ENCODE assay signal across 9 cellular contexts in the genomic region with DNA sequence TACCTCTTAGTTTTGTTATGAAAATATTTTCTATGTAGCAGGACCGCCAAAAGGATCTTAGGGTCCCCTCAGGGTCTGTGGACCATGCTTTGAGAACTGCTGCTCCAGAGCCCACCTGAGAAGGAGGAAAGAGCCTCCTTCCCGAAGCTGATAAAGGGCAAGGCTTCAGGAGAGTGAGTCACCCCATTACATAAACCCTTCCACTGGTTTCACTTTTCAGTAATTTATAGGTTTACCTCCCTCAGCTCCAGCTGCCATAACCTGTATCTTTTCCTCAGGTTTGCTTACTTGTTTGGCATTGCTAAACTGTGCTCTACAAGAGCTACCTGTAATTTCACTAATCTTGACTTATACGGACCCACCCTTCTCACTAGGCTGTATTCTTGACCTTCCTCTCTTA.
DNase-seq lines count a peak whose midpoint lies in the region; ATAC-seq and TF ChIP-seq lines count a peak whose summit lies in the region.
"Had no signal": no experiment of that assay in that cellular context is flagged by ENCODE, and none has a peak within 500 bp of the region (broad histone marks: within the 10 kb centered on the region; RNA-seq: fewer than 3 reads in every experiment).

No MANE protein-coding gene starts in this region.

- DNase-seq in astrocyte of the hippocampus (ENCODE audit: low read depth, low spot score) (peak; percentile 39), AG08395 (ENCODE audit: low spot score) (no peak)
- DNase-seq: Caco-2, KBM-7, NCI-H526 had no signal

- no peak overlapping the region for H3K27ac ChIP-seq in HEK293 (ENCODE audit: extremely low read depth, low read depth, low read length)
- H3K27ac ChIP-seq in muscle layer of duodenum (ENCODE audit: low read length) = peak overlapping the region; percentile 35

- H3K36me3 ChIP-seq in HEK293 (ENCODE audit: control insufficient read depth in 2 of 2, insufficient read depth in 1 of 2, low read length in 2 of 2) (peaks cover 11 to 23% of the 10 kb centered on the region in 2 experiments), muscle layer of duodenum (ENCODE audit: control insufficient read depth in 1 of 2, insufficient read depth in 2 of 2, low read length in 2 of 2) (no peaks in the 10 kb centered on the region)

- H3K4me1 ChIP-seq in HEK293 (ENCODE audit: control insufficient read depth, insufficient read depth, low read length) = peaks cover 25% of the 10 kb centered on the region
- H3K4me1 ChIP-seq in muscle layer of duodenum (ENCODE audit: control insufficient read depth in 1 of 2, insufficient read depth in 2 of 2, low read length in 2 of 2) = no peaks in the 10 kb centered on the region
- H3K4me1 ChIP-seq: Caco-2 had no signal

- ATAC-seq in HG03175 (IDR thresholded peaks at IDR 0.05; ENCODE audit: unreplicated experiment) (no peak), HG02884 (IDR thresholded peaks at IDR 0.05; ENCODE audit: unreplicated experiment) (no peak)

- POLR2A ChIA-PET in HEK293 (lab: Yijun Ruan, JAX) = no interaction called here

- H3K4me3 ChIP-seq in HEK293 (ENCODE audit: low read depth, low read length) (no peak overlapping the region), muscle layer of duodenum (ENCODE audit: low read depth in 1 of 2, low read length in 2 of 2) (no peak overlapping the region)

- H3K9me3 ChIP-seq in HEK293 (ENCODE audit: control insufficient read depth, insufficient read depth, low read depth, low read length) = no peaks in the 10 kb centered on the region
- H3K9me3 ChIP-seq in muscle layer of duodenum (ENCODE audit: control insufficient read depth in 1 of 2, low read length in 2 of 2) = no peaks in the 10 kb centered on the region
- H3K9me3 ChIP-seq: Caco-2 had no signal

- TF ChIP-seq CTCF in HEK293 (tag by site-specific recombination; IDR thresholded peaks at IDR 0.05) = no peak

- CTCF ChIA-PET in HEK293 (lab: Yijun Ruan, JAX) = no interaction called here

- no peaks in the 10 kb centered on the region for H3K27me3 ChIP-seq in muscle layer of duodenum (ENCODE audit: low read depth, low read length)

TF ChIP-seq in HEK293, 187 proteins besides CTCF, POLR2A, EP300 and RAD21:
- TF ChIP-seq SP7 (tag by site-specific recombination; IDR thresholded peaks at IDR 0.05) (peak; percentile 84), SCRT2 (tag by site-specific recombination; IDR thresholded peaks at IDR 0.05) (0 out of 2 replicates have a peak, but pooled peaks have one; percentile 30), ZNF791 (tag by site-specific recombination; IDR thresholded peaks at IDR 0.05) (no peak), ZNF623 (tag by site-specific recombination; IDR thresholded peaks at IDR 0.05) (no peak), WT1 (tag by site-specific recombination; IDR thresholded peaks at IDR 0.05) (peak; percentile 56), GLIS1 (tag by site-specific recombination; IDR thresholded peaks at IDR 0.05) (peak; percentile 81), BCL11B (tag by site-specific recombination; IDR thresholded peaks at IDR 0.05; ENCODE audit: low read depth) (no peak), ZNF248 (tag by site-specific recombination; IDR thresholded peaks at IDR 0.05) (no peak), ZBTB7A (tag by site-specific recombination; IDR thresholded peaks at IDR 0.05; ENCODE audit: low read depth) (no peak), ZNF146 (tag by site-specific recombination; IDR thresholded peaks at IDR 0.05) (no peak), ZNF600 (tag by site-specific recombination; IDR thresholded peaks at IDR 0.05) (peak; percentile 72), ZNF707 (tag by site-specific recombination; IDR thresholded peaks at IDR 0.05) (no peak), SP3 (tag by site-specific recombination; IDR thresholded peaks at IDR 0.05) (no peak), ZNF660 (tag by site-specific recombination; IDR thresholded peaks at IDR 0.05) (0 out of 2 replicates have a peak, but pooled peaks have one; percentile 16), ZNF366 (tag by site-specific recombination; conservative IDR thresholded peaks at IDR 0.05) (peak; percentile 66), ZBTB21 (tag by site-specific recombination; IDR thresholded peaks at IDR 0.05) (no peak)
- TF ChIP-seq, protein P1, sequence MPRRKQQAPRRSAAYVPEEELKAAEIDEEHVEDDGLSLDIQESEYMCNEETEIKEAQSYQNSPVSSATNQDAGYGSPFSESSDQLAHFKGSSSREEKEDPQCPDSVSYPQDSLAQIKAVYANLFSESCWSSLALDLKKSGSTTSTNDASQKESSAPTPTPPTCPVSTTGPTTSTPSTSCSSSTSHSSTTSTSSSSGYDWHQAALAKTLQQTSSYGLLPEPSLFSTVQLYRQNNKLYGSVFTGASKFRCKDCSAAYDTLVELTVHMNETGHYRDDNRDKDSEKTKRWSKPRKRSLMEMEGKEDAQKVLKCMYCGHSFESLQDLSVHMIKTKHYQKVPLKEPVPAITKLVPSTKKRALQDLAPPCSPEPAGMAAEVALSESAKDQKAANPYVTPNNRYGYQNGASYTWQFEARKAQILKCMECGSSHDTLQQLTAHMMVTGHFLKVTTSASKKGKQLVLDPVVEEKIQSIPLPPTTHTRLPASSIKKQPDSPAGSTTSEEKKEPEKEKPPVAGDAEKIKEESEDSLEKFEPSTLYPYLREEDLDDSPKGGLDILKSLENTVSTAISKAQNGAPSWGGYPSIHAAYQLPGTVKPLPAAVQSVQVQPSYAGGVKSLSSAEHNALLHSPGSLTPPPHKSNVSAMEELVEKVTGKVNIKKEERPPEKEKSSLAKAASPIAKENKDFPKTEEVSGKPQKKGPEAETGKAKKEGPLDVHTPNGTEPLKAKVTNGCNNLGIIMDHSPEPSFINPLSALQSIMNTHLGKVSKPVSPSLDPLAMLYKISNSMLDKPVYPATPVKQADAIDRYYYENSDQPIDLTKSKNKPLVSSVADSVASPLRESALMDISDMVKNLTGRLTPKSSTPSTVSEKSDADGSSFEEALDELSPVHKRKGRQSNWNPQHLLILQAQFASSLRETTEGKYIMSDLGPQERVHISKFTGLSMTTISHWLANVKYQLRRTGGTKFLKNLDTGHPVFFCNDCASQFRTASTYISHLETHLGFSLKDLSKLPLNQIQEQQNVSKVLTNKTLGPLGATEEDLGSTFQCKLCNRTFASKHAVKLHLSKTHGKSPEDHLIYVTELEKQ (tag by site-specific recombination; IDR thresholded peaks at IDR 0.05; ENCODE audit: borderline replicate concordance) = no peak
- TF ChIP-seq, protein P2, sequence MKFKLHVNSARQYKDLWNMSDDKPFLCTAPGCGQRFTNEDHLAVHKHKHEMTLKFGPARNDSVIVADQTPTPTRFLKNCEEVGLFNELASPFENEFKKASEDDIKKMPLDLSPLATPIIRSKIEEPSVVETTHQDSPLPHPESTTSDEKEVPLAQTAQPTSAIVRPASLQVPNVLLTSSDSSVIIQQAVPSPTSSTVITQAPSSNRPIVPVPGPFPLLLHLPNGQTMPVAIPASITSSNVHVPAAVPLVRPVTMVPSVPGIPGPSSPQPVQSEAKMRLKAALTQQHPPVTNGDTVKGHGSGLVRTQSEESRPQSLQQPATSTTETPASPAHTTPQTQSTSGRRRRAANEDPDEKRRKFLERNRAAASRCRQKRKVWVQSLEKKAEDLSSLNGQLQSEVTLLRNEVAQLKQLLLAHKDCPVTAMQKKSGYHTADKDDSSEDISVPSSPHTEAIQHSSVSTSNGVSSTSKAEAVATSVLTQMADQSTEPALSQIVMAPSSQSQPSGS (tag by site-specific recombination; IDR thresholded peaks at IDR 0.05; ENCODE audit: low read depth) = no peak
- TF ChIP-seq, protein P3, sequence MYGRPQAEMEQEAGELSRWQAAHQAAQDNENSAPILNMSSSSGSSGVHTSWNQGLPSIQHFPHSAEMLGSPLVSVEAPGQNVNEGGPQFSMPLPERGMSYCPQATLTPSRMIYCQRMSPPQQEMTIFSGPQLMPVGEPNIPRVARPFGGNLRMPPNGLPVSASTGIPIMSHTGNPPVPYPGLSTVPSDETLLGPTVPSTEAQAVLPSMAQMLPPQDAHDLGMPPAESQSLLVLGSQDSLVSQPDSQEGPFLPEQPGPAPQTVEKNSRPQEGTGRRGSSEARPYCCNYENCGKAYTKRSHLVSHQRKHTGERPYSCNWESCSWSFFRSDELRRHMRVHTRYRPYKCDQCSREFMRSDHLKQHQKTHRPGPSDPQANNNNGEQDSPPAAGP (tag by site-specific recombination; IDR thresholded peaks at IDR 0.05) = peak; percentile 40; the same call in 1 of the 2 replicates
- TF ChIP-seq, protein P4, sequence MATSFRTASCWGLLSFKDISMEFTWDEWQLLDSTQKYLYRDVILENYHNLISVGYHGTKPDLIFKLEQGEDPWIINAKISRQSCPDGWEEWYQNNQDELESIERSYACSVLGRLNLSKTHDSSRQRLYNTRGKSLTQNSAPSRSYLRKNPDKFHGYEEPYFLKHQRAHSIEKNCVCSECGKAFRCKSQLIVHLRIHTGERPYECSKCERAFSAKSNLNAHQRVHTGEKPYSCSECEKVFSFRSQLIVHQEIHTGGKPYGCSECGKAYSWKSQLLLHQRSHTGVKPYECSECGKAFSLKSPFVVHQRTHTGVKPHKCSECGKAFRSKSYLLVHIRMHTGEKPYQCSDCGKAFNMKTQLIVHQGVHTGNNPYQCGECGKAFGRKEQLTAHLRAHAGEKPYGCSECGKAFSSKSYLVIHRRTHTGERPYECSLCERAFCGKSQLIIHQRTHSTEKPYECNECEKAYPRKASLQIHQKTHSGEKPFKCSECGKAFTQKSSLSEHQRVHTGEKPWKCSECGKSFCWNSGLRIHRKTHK (tag by site-specific recombination; IDR thresholded peaks at IDR 0.05) = no peak
- TF ChIP-seq, protein P5, sequence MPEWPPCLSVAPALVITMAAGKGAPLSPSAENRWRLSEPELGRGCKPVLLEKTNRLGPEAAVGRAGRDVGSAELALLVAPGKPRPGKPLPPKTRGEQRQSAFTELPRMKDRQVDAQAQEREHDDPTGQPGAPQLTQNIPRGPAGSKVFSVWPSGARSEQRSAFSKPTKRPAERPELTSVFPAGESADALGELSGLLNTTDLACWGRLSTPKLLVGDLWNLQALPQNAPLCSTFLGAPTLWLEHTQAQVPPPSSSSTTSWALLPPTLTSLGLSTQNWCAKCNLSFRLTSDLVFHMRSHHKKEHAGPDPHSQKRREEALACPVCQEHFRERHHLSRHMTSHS (tag by site-specific recombination; IDR thresholded peaks at IDR 0.05) = no peak
TF ChIP-seq in HEK293: peak in this region for 8.
